Comparison of ENCODE assay signal across 1 cellular context in the genomic region with DNA sequence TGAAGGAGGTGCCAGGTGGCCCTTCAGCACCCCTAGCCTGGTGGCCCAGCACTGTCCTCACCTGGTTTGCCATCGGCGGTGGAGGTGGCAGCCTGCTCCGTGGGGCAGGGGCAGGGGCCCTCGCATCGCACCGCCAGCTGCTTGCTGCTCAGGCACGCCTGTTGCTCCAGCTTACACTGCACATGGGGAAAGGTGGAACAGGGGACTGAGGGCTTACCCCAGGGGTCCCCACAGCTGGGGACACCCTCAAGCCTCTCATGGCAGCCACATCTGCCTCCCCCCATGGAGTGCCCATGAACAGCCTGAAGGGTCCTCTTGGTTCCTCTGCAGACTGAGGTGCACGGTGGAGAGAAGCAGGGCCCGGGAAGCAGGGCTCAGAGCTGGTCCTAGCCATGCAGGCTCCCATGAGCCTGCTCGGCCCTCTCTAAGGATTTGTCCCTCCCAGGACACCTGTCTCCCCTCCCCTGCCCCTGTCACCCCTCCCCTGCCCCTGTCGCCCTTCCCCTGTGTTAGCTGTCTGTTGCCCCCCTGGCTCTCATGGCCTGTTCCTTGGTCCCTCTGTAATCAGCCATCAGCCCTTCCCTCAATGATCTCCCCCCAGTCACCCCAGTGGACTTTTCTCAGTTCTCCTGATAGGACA.
TF ChIP-seq lines count a peak whose summit lies in the region.

No MANE protein-coding gene starts in this region.

TF ChIP-seq in IMR-90, 13 proteins besides CTCF, POLR2A, EP300 and RAD21:
- no peak for TF ChIP-seq SMC3 (IDR thresholded peaks at IDR 0.05; ENCODE audit: low read depth, low read length)
- TF ChIP-seq CHD1 (IDR thresholded peaks at IDR 0.05; ENCODE audit: low read depth, low read length): no peak
- TF ChIP-seq ELK1 (IDR thresholded peaks at IDR 0.05; ENCODE audit: borderline replicate concordance, low read depth, low read length): no peak
- TF ChIP-seq RCOR1 (IDR thresholded peaks at IDR 0.05; ENCODE audit: insufficient replicate concordance, low read length): no peak
- no peak for TF ChIP-seq FOS (IDR thresholded peaks at IDR 0.05; ENCODE audit: low read depth, low read length)
